7 cellular contexts compared by ENCODE assay signal in genomic region chr17:49183341-49183740, GRCh38. TPM values are rescaled to one million over a fixed set of nuclear protein-coding genes. Genes with fewer than 3 reads are reported as not detected.
"Had no signal": no experiment of that assay in that cellular context is flagged by ENCODE, and none has a peak within 500 bp of the region (broad histone marks: within the 10 kb centered on the region; RNA-seq: fewer than 3 reads in every experiment).

No MANE protein-coding gene starts in this region.

- H3K27ac ChIP-seq: KMS-11 had no signal

- H3K9ac ChIP-seq: KMS-11 had no signal

- H3K4me2 ChIP-seq: KMS-11 had no signal

- DNase-seq: GOT3, H9, HCEC 1CT, KBM-7 had no signal

RNA-seq across cellular contexts. Expression of gene GNGT2, which starts 27.0 kb away (rescaled TPM):
- total RNA-seq: HT-29 had no signal

RNA-seq across cellular contexts. Expression of gene ABI3, which starts 27.2 kb away (rescaled TPM):
- total RNA-seq: HT-29 had no signal

RNA-seq across cellular contexts. Expression of gene PHOSPHO1, which starts 47.2 kb away (rescaled TPM):
- total RNA-seq: HT-29 had no signal

RNA-seq across cellular contexts. Expression of gene B4GALNT2, which starts 50.8 kb away (rescaled TPM):
- total RNA-seq: H9, HT-29 had no signal
- polyA plus RNA-seq: IgD-negative memory B cell had no signal
